1 cellular context compared by ENCODE assay signal in the genomic region with DNA sequence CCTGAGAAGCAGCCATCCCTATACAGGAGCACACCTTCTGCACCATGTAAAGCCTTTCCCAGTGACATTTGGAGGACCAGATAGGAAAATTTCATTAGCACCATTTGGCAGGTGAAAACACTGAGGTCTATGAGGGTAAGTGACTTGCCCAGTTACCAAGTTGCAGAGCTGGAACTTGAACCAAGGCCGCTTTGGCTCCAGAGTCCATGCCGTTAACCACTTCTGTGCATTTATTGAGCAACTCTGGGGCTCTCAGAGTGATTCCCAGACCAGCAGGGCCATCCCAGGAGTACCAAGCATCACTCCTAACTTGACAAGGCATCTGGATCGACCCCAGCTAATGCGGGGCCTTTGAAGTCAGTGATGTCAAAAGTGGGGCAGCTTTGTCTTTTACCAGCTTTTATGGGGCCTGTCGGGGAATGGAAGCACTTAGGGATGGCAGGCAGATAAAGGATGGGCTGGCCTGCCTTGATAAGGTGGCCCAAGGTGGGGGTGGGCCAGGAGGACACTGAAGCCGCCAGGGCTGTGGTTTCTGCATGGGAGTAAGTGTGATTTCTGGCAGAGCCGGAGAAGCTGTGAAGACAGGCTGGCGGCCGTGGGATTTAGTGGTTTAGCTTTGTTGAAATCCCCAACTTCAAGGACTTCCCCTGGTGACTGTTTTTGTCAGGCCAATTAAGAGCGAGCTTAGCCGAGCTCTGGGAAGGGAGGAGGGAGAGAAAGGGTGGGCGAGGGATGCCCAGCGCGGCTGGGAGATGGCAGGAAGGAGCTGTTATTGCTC.
TF ChIP-seq lines count a peak whose summit lies in the region.

No MANE protein-coding gene starts in this region.

TF ChIP-seq in K562, 482 proteins besides CTCF, POLR2A, EP300 and RAD21 (continued from another document and continues in another):
- TF ChIP-seq, protein P1, sequence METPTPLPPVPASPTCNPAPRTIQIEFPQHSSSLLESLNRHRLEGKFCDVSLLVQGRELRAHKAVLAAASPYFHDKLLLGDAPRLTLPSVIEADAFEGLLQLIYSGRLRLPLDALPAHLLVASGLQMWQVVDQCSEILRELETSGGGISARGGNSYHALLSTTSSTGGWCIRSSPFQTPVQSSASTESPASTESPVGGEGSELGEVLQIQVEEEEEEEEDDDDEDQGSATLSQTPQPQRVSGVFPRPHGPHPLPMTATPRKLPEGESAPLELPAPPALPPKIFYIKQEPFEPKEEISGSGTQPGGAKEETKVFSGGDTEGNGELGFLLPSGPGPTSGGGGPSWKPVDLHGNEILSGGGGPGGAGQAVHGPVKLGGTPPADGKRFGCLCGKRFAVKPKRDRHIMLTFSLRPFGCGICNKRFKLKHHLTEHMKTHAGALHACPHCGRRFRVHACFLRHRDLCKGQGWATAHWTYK (CRISPR knock-in tag; IDR thresholded peaks at IDR 0.05), result 0 out of 2 replicates have a peak, but pooled peaks have one; percentile 18
- no peak for TF ChIP-seq FUS (optimal IDR thresholded peaks at IDR 0.05; ENCODE audit: low read depth, low read length)
- TF ChIP-seq RNF2 (IDR thresholded peaks at IDR 0.05), result peak; percentile 96
- TF ChIP-seq, protein P2, sequence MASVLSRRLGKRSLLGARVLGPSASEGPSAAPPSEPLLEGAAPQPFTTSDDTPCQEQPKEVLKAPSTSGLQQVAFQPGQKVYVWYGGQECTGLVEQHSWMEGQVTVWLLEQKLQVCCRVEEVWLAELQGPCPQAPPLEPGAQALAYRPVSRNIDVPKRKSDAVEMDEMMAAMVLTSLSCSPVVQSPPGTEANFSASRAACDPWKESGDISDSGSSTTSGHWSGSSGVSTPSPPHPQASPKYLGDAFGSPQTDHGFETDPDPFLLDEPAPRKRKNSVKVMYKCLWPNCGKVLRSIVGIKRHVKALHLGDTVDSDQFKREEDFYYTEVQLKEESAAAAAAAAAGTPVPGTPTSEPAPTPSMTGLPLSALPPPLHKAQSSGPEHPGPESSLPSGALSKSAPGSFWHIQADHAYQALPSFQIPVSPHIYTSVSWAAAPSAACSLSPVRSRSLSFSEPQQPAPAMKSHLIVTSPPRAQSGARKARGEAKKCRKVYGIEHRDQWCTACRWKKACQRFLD (CRISPR knock-in tag; IDR thresholded peaks at IDR 0.05), result peak; percentile 95; the same call in 1 of the 2 replicates
- peak; percentile 72 for TF ChIP-seq DMBX1 (CRISPR knock-in tag; IDR thresholded peaks at IDR 0.05; ENCODE audit: borderline replicate concordance)
- peak; percentile 92 for TF ChIP-seq NEUROD1 (IDR thresholded peaks at IDR 0.05; ENCODE audit: borderline replicate concordance, low read depth, low read length, partially characterized antibody)
- peak; percentile 86 for TF ChIP-seq RUNX1 (IDR thresholded peaks at IDR 0.05; ENCODE audit: low read depth)
- TF ChIP-seq TCF7 (IDR thresholded peaks at IDR 0.05; ENCODE audit: borderline replicate concordance), result peak; percentile 99
- TF ChIP-seq NCOA2 (IDR thresholded peaks at IDR 0.05; ENCODE audit: partially characterized antibody in 2 of 2), result no peak
- TF ChIP-seq JUND (IDR thresholded peaks at IDR 0.05; ENCODE audit: borderline replicate concordance, low read depth, low read length), result peak; percentile 73; the same call in 1 of the 2 replicates
- peak; percentile 55; the same call in 1 of the 3 replicates for TF ChIP-seq JUND (tag; IDR thresholded peaks at IDR 0.05; ENCODE audit: borderline replicate concordance, low read depth, low read length)
- no peak for TF ChIP-seq ZFP1 (CRISPR knock-in tag; IDR thresholded peaks at IDR 0.05)
- TF ChIP-seq GABPA (tag; conservative IDR thresholded peaks at IDR 0.05; ENCODE audit: low read depth), result no peak
- TF ChIP-seq, protein P3, sequence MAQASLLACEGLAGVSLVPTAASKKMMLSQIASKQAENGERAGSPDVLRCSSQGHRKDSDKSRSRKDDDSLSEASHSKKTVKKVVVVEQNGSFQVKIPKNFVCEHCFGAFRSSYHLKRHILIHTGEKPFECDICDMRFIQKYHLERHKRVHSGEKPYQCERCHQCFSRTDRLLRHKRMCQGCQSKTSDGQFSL (CRISPR knock-in tag; IDR thresholded peaks at IDR 0.05), result peak; percentile 34; the same call in 1 of the 2 replicates
- TF ChIP-seq, protein P3 (tag; IDR thresholded peaks at IDR 0.05), result no peak
- TF ChIP-seq LARP7 (IDR thresholded peaks at IDR 0.05), result no peak
- no peak for TF ChIP-seq NFYB (IDR thresholded peaks at IDR 0.05; ENCODE audit: extremely low read depth, insufficient read length)
- TF ChIP-seq MEF2D (tag; conservative IDR thresholded peaks at IDR 0.05; ENCODE audit: low read depth), result no peak
- no peak for TF ChIP-seq MAFF (IDR thresholded peaks at IDR 0.05; ENCODE audit: low read length)
- TF ChIP-seq EP400 (IDR thresholded peaks at IDR 0.05), result no peak
- TF ChIP-seq, protein P4, sequence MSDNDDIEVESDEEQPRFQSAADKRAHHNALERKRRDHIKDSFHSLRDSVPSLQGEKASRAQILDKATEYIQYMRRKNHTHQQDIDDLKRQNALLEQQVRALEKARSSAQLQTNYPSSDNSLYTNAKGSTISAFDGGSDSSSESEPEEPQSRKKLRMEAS (CRISPR knock-in tag; IDR thresholded peaks at IDR 0.05), result peak; percentile 70; the same call in 1 of the 2 replicates
- no peak for TF ChIP-seq KLF13 (tag; IDR thresholded peaks at IDR 0.05; ENCODE audit: borderline replicate concordance, low read depth)
- TF ChIP-seq EHMT2 (IDR thresholded peaks at IDR 0.05), result peak; percentile 42; the same call in 1 of the 2 replicates
- TF ChIP-seq ZNF699 (CRISPR knock-in tag; IDR thresholded peaks at IDR 0.05; ENCODE audit: insufficient replicate concordance), result no peak
- TF ChIP-seq HMG20A (CRISPR knock-in tag; conservative IDR thresholded peaks at IDR 0.05), result 0 out of 2 replicates have a peak, but pooled peaks have one; percentile 22
- TF ChIP-seq NCOA4 (IDR thresholded peaks at IDR 0.05; ENCODE audit: partially characterized antibody), result no peak
- TF ChIP-seq ZBTB40 (IDR thresholded peaks at IDR 0.05), result 0 out of 2 replicates have a peak, but pooled peaks have one; percentile 37
- no peak for TF ChIP-seq ZBTB40 (CRISPR knock-in tag; IDR thresholded peaks at IDR 0.05)
- no peak for TF ChIP-seq ZNF79 (CRISPR knock-in tag; IDR thresholded peaks at IDR 0.05; ENCODE audit: low read depth)
- peak; percentile 36; the same call in 1 of the 2 replicates for TF ChIP-seq ZKSCAN8 (CRISPR knock-in tag; IDR thresholded peaks at IDR 0.05)
- no peak for TF ChIP-seq PRMT5 (CRISPR knock-in tag; IDR thresholded peaks at IDR 0.05)
- TF ChIP-seq STAT5A (IDR thresholded peaks at IDR 0.05; ENCODE audit: borderline replicate concordance, low read length), result peak; percentile 93
- TF ChIP-seq FOXJ3 (CRISPR knock-in tag; IDR thresholded peaks at IDR 0.05), result no peak
- TF ChIP-seq HCFC1 (IDR thresholded peaks at IDR 0.05; ENCODE audit: low read depth, low read length), result no peak
- no peak for TF ChIP-seq POLR2B (IDR thresholded peaks at IDR 0.05; ENCODE audit: low read depth, partially characterized antibody)
- TF ChIP-seq ZFP30 (CRISPR knock-in tag; IDR thresholded peaks at IDR 0.05; ENCODE audit: borderline replicate concordance), result no peak
- TF ChIP-seq ZNF175 (CRISPR knock-in tag; IDR thresholded peaks at IDR 0.05; ENCODE audit: low read depth), result peak; percentile 74; the same call in 1 of the 2 replicates
- no peak for TF ChIP-seq GTF2E2 (tag; IDR thresholded peaks at IDR 0.05)
- no peak for TF ChIP-seq ZNF12 (CRISPR knock-in tag; IDR thresholded peaks at IDR 0.05)
- TF ChIP-seq MCM2 (IDR thresholded peaks at IDR 0.05; ENCODE audit: low read depth), result no peak
- TF ChIP-seq PPARD (CRISPR knock-in tag; IDR thresholded peaks at IDR 0.05), result no peak
- TF ChIP-seq EZH2 (IDR thresholded peaks at IDR 0.05; ENCODE audit: borderline replicate concordance, low read depth, low read length), result no peak; the same call in 1 of the 2 replicates
- no peak for TF ChIP-seq KDM5B (IDR thresholded peaks at IDR 0.05; ENCODE audit: insufficient replicate concordance, low read depth, low read length)
- no peak for TF ChIP-seq PHTF2 (CRISPR knock-in tag; IDR thresholded peaks at IDR 0.05)
- no peak for TF ChIP-seq JUNB (CRISPR knock-in tag; conservative IDR thresholded peaks at IDR 0.05)
- no peak for TF ChIP-seq BCLAF1 (IDR thresholded peaks at IDR 0.05; ENCODE audit: borderline replicate concordance in 1 of 2, control insufficient read depth in 1 of 2, low read depth in 2 of 2, low read length in 1 of 2)
- peak; percentile 87 for TF ChIP-seq MTA3 (IDR thresholded peaks at IDR 0.05; ENCODE audit: borderline replicate concordance)
- no peak for TF ChIP-seq MCM5 (IDR thresholded peaks at IDR 0.05; ENCODE audit: low read depth)
